Comparison of ENCODE assay signal across 24 cellular contexts in genomic region chr6:27966816-27967426, GRCh38. TPM values are rescaled to one million over a fixed set of nuclear protein-coding genes. Genes with fewer than 3 reads are reported as not detected.
"Had no signal": no experiment of that assay in that cellular context is flagged by ENCODE, and none has a peak within 500 bp of the region (broad histone marks: within the 10 kb centered on the region; RNA-seq: fewer than 3 reads in every experiment).

No MANE protein-coding gene starts in this region.

- H3K27ac Mint-ChIP-seq: stimulated activated naive CD8-positive, alpha-beta T cell treated with anti-CD3 and anti-CD28 coated beads, Interleukin-15, Interleukin-2, amounts not matched to agents 100 ng/mL and 50 ng/mL, for 24 hours had no signal

- H3K36me3 ChIP-seq: heart left ventricle, sigmoid colon, tibial nerve, upper lobe of right lung, vagina had no signal

- H3K4me1 Mint-ChIP-seq: naive thymus-derived CD4-positive, alpha-beta T cell had no signal

- DNase-seq: cortex of kidney; dorsolateral prefrontal cortex; effector CD8-positive, alpha-beta T cell; foreskin melanocyte; heart left ventricle; hippocampal formation; kidney glomerular epithelial cell; mesendoderm; naive thymus-derived CD4-positive, alpha-beta T cell; sigmoid colon; stimulated activated CD4-positive, alpha-beta T cell treated with anti-CD3 and anti-CD28 coated beads, Interleukin-12 subunit alpha, Interleukin-12 subunit beta, amount 100 ng/mL, for 4 hours; testis; upper lobe of right lung had no signal

- H3K9me3 ChIP-seq: testis, upper lobe of right lung, vagina had no signal

- ATAC-seq: heart left ventricle; naive thymus-derived CD4-positive, alpha-beta T cell; upper lobe of right lung had no signal

- H3K27me3 ChIP-seq: sigmoid colon, testis, tibial nerve, vagina had no signal

- H3K4me3 Mint-ChIP-seq: naive thymus-derived CD4-positive, alpha-beta T cell; stimulated activated naive CD8-positive, alpha-beta T cell treated with anti-CD3 and anti-CD28 coated beads, Interleukin-15, Interleukin-2, amounts not matched to agents 100 ng/mL and 50 ng/mL, for 24 hours had no signal

- H3K4me1 ChIP-seq: heart left ventricle, sigmoid colon, testis, tibial nerve, upper lobe of right lung, vagina had no signal

- H3K4me3 ChIP-seq: dorsolateral prefrontal cortex, heart left ventricle, sigmoid colon, skin epidermis, testis, tibial nerve, upper lobe of right lung, vagina had no signal

- H3K27ac ChIP-seq: dorsolateral prefrontal cortex, heart left ventricle, sigmoid colon, skin epidermis, testis, tibial nerve, upper lobe of right lung, vagina had no signal

RNA-seq across cellular contexts. Expression of gene OR2B6, which starts 9.9 kb away (rescaled TPM):
- total RNA-seq: dorsolateral prefrontal cortex; glomerular endothelial cell; heart left ventricle; lung microvascular endothelial cell; naive thymus-derived CD4-positive, alpha-beta T cell; osteocyte; pulmonary artery endothelial cell; sigmoid colon; tibial nerve; upper lobe of right lung; vagina had no signal
- polyA plus RNA-seq: esophagus; heart left ventricle; liver; naive thymus-derived CD4-positive, alpha-beta T cell; neural cell had no signal

RNA-seq across cellular contexts. Expression of gene OR2B2, which starts 54.7 kb away (rescaled TPM):
- total RNA-seq: dorsolateral prefrontal cortex; glomerular endothelial cell; heart left ventricle; liver; lung microvascular endothelial cell; naive thymus-derived CD4-positive, alpha-beta T cell; osteocyte; pulmonary artery endothelial cell; sigmoid colon; testis; tibial nerve; upper lobe of right lung; vagina had no signal
- polyA plus RNA-seq: esophagus; heart left ventricle; liver; naive thymus-derived CD4-positive, alpha-beta T cell; neural cell; sigmoid colon had no signal
